ENCODE assay signal across 12 cellular contexts in the genomic region with DNA sequence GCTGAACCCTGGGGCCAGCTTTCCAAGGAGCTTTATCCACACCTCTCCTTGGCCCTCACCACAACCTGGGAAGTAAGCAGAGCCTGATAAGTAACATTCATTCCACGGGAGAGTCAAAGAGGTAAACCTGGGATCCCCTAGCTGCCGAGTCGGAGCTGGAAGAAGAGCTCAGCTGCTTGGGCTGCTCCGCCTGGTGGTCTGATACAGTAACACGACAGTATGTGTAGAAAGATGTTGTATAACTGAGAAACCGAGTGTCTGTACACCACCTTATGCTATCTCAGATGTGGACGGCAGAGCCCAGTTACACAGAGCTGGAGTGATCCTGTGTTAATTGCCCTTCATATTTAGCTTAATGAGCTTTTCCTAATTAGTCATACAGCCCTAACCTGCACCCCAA.
DNase-seq lines count a peak whose midpoint lies in the region; TF ChIP-seq lines count a peak whose summit lies in the region.
"Had no signal": no experiment of that assay in that cellular context is flagged by ENCODE, and none has a peak within 500 bp of the region (broad histone marks: within the 10 kb centered on the region; RNA-seq: fewer than 3 reads in every experiment).

No MANE protein-coding gene starts in this region.

- no peaks in the 10 kb centered on the region for H3F3A ChIP-seq in SU-DHL-6 (ENCODE audit: insufficient read depth)

- no peaks in the 10 kb centered on the region for H3K36me3 ChIP-seq in SU-DHL-6 (ENCODE audit: low read length)

- H3K36me3 Mint-ChIP-seq in mesothelial cell of epicardium: no peaks in the 10 kb centered on the region
- H3K36me3 Mint-ChIP-seq in CD14-positive monocyte: no peaks in the 10 kb centered on the region

- no peak overlapping the region for H3K4me3 ChIP-seq in Jurkat, Clone E6-1 (ENCODE audit: low read length)
- no peak overlapping the region for H3K4me3 ChIP-seq in SU-DHL-6 (ENCODE audit: insufficient read depth, low read length, poor library complexity, severe bottlenecking)

- H4K20me1 ChIP-seq in SU-DHL-6 (ENCODE audit: low read depth, low read length): no peaks in the 10 kb centered on the region

- no peak overlapping the region for H3K4me2 ChIP-seq in SU-DHL-6 (ENCODE audit: low read depth, low read length, poor library complexity, severe bottlenecking)

- H3K9me3 ChIP-seq in SU-DHL-6 (ENCODE audit: insufficient read depth, low read length): no peaks in the 10 kb centered on the region

- peak; percentile 63 for DNase-seq in Daoy (ENCODE audit: low read depth)
- peak; percentile 52 for DNase-seq in Jurkat, Clone E6-1 (ENCODE audit: low read depth, low spot score)
- DNase-seq in mesothelial cell of epicardium (ENCODE audit: low spot score in 2 of 2, unreplicated experiment in 2 of 2): no peak
- DNase-seq in SKM-1 treated with dmso at 0.1 percent for 144 hours (lab: John Stamatoyannopoulos, UW; ENCODE audit: unreplicated experiment): no peak
- no peak for DNase-seq in activated effector memory CD4-positive, alpha-beta T cell treated with Interleukin-2 at 50 U/mL for 16 hours
- no peak for DNase-seq in CD14-positive monocyte (ENCODE audit: low spot score)
- DNase-seq: effector memory CD8-positive, alpha-beta T cell; KG1; stimulated activated naive B cell treated with anti-CD40 and anti-IgM and Interleukin-4, amounts not matched to agents 10 μg/mL and 1 μg/mL and 100 μg/mL, for 72 hours had no signal

- H3K9me3 Mint-ChIP-seq in mesothelial cell of epicardium: peaks cover 9% of the 10 kb centered on the region
- peaks cover 4 to 19% (median 14%) of the 10 kb centered on the region in 7 donors for H3K9me3 Mint-ChIP-seq in CD14-positive monocyte
- H3K9me3 Mint-ChIP-seq: activated T-helper 2 cell treated with anti-CD3 and anti-CD28 coated beads, Interferon-gamma antibody, Interleukin-2, Interleukin-4, amounts not matched to agents 10 μg/mL and 5 μg/mL and 100 μg/mL, durations not matched to agents 14 hours and 24 hours and 36 hours; T-helper 2 cell treated with Interferon-gamma antibody and Interleukin-4, amounts not matched to agents 5 μg/mL and 100 μg/mL, for 36 hours had no signal

- no peak overlapping the region for H3K27ac ChIP-seq in SU-DHL-6 (ENCODE audit: low read depth, low read length)

- no peak overlapping the region for H3K4me3 Mint-ChIP-seq in mesothelial cell of epicardium
- H3K4me3 Mint-ChIP-seq in CD14-positive monocyte: no peak overlapping the region
- H3K4me3 Mint-ChIP-seq: effector memory CD8-positive, alpha-beta T cell; stimulated activated naive B cell treated with anti-CD40 and anti-IgM and Interleukin-4, amounts not matched to agents 10 μg/mL and 1 μg/mL and 100 μg/mL, for 72 hours; T-helper 2 cell treated with Interferon-gamma antibody and Interleukin-4, amounts not matched to agents 5 μg/mL and 100 μg/mL, for 36 hours had no signal

- H3K27ac Mint-ChIP-seq in mesothelial cell of epicardium (no peak overlapping the region), CD14-positive monocyte (peak overlapping the region in 1 of 7 donors; percentile 16)
- H3K27ac Mint-ChIP-seq: activated T-helper 2 cell treated with anti-CD3 and anti-CD28 coated beads, Interferon-gamma antibody, Interleukin-2, Interleukin-4, amounts not matched to agents 10 μg/mL and 5 μg/mL and 100 μg/mL, durations not matched to agents 14 hours and 24 hours and 36 hours; effector memory CD8-positive, alpha-beta T cell; stimulated activated naive B cell treated with anti-CD40 and anti-IgM and Interleukin-4, amounts not matched to agents 10 μg/mL and 1 μg/mL and 100 μg/mL, for 72 hours; T-helper 2 cell treated with Interferon-gamma antibody and Interleukin-4, amounts not matched to agents 5 μg/mL and 100 μg/mL, for 36 hours had no signal

- H3K79me2 ChIP-seq in SU-DHL-6 (ENCODE audit: insufficient read depth, low read length): no peaks in the 10 kb centered on the region

- no peaks in the 10 kb centered on the region for H3K9me2 ChIP-seq in SU-DHL-6 (replicated peaks; ENCODE audit: insufficient read depth, low read length)

- H3K4me1 Mint-ChIP-seq in mesothelial cell of epicardium: no peaks in the 10 kb centered on the region
- peaks cover 11% of the 10 kb centered on the region for H3K4me1 Mint-ChIP-seq in CD14-positive monocyte

- TF ChIP-seq CTCF in SU-DHL-6 (IDR thresholded peaks at IDR 0.05; ENCODE audit: insufficient read depth, low read length, poor library complexity, severe bottlenecking) (peak; percentile 20), mesothelial cell of epicardium (IDR thresholded peaks at IDR 0.05; ENCODE audit: unreplicated experiment) (peak; percentile 36), CD14-positive monocyte (IDR thresholded peaks at IDR 0.05) (no peak)

- H3K27me3 ChIP-seq in SU-DHL-6 (ENCODE audit: low read length): no peaks in the 10 kb centered on the region

- intact Hi-C loops in CD14-positive monocyte (cut with micrococcal nuclease): no loop called here

- H3K27me3 Mint-ChIP-seq in mesothelial cell of epicardium (ENCODE audit: low read depth): peaks cover 67% of the 10 kb centered on the region
- peaks cover 0 to 9% (median 3%) of the 10 kb centered on the region in 3 donors for H3K27me3 Mint-ChIP-seq in CD14-positive monocyte (ENCODE audit: low read depth in 3 of 3)

- H3K9ac ChIP-seq in SU-DHL-6 (ENCODE audit: low read length): no peak overlapping the region

- no peak overlapping the region for H2AFZ ChIP-seq in SU-DHL-6 (ENCODE audit: low read depth, low read length, severe bottlenecking)

Comparison
In these comparisons a context has a peak if more than half of its experiments do, and no peak if none do; other contexts are left out.
1. DNase-seq: peak in Daoy (single experiment) and Jurkat, Clone E6-1 (single experiment); none in mesothelial cell of epicardium (0 of 2), SKM-1 treated with dmso at 0.1 percent for 144 hours (single experiment), activated effector memory CD4-positive, alpha-beta T cell treated with Interleukin-2 at 50 U/mL for 16 hours (single experiment) and CD14-positive monocyte (single experiment).